9 cellular contexts compared by ENCODE assay signal in genomic region chr19:31378404-31378803, GRCh38. TPM values are rescaled to one million over a fixed set of nuclear protein-coding genes. Genes with fewer than 3 reads are reported as not detected.
DNase-seq lines count a peak whose midpoint lies in the region; ATAC-seq lines count a peak whose summit lies in the region.
"Had no signal": no experiment of that assay in that cellular context is flagged by ENCODE, and none has a peak within 500 bp of the region (broad histone marks: within the 10 kb centered on the region; RNA-seq: fewer than 3 reads in every experiment).

No MANE protein-coding gene starts in this region.

- ATAC-seq in GM18520 (IDR thresholded peaks at IDR 0.05; ENCODE audit: unreplicated experiment), result no peak

- DNase-seq in AG08396 (ENCODE audit: low spot score), result peak; percentile 78
- DNase-seq in NCI-H2196 treated with DMSO at 0.1 percent for 48 hours (lab: John Stamatoyannopoulos, UW; ENCODE audit: unreplicated experiment), result peak; percentile 51
- peak; percentile 90 for DNase-seq in dedifferentiated amniotic fluid mesenchymal stem cell (ENCODE audit: extremely low spot score)
- peak; percentile 61 for DNase-seq in mucosa of gallbladder (ENCODE audit: low spot score)
- no peak for DNase-seq in activated CD4-positive, alpha-beta T cell treated with anti-CD3 and anti-CD28 coated beads, Interleukin-2, amount 50 U/mL, for 1 hour
- DNase-seq in activated CD4-positive, CD25-positive, alpha-beta regulatory T cell (lab: John Stamatoyannopoulos, UW), result no peak
- DNase-seq in posterior cingulate gyrus, result no peak
- DNase-seq: activated T-cell treated with anti-CD3 and anti-CD28 coated beads, Interleukin-2, amount 50 U/mL, for 1 hour had no signal

- intact Hi-C loops in posterior cingulate gyrus (cut with DNase I), result no loop called here

RNA-seq across cellular contexts. Expression of gene TSHZ3, which starts 29.2 kb away (rescaled TPM):
- total RNA-seq in mucosa of gallbladder, result 16.5 TPM

Comparison
In these comparisons a context has a peak if more than half of its experiments do, and no peak if none do; other contexts are left out.
1. DNase-seq: peak in AG08396 (single experiment), NCI-H2196 treated with DMSO at 0.1 percent for 48 hours (single experiment), dedifferentiated amniotic fluid mesenchymal stem cell (single experiment) and mucosa of gallbladder (single experiment); none in activated CD4-positive, alpha-beta T cell treated with anti-CD3 and anti-CD28 coated beads, Interleukin-2, amount 50 U/mL, for 1 hour (single experiment), activated CD4-positive, CD25-positive, alpha-beta regulatory T cell (0 of 4) and posterior cingulate gyrus (0 of 10).